14 cellular contexts compared by ENCODE assay signal in genomic region chr1:19433610-19433999, GRCh38. TPM values are rescaled to one million over a fixed set of nuclear protein-coding genes. Genes with fewer than 3 reads are reported as not detected.
DNase-seq lines count a peak whose midpoint lies in the region; ATAC-seq, FAIRE-seq and TF ChIP-seq lines count a peak whose summit lies in the region.
"Had no signal": no experiment of that assay in that cellular context is flagged by ENCODE, and none has a peak within 500 bp of the region (broad histone marks: within the 10 kb centered on the region; RNA-seq: fewer than 3 reads in every experiment).

No MANE protein-coding gene starts in this region.

- no peak overlapping the region for H3K4me3 ChIP-seq in GM23248
- no peak overlapping the region for H3K4me3 ChIP-seq in kidney (ENCODE audit: low read length in 2 of 2)

- H3K4me3 Mint-ChIP-seq in activated T-helper 1 cell treated with anti-CD3 and anti-CD28 coated beads, Interleukin-12 subunit alpha, Interleukin-12 subunit beta, Interleukin-2, Interleukin-4 antibody, amounts not matched to agents 30 ng/mL and 10 ng/mL and 1 ng/mL, durations not matched to agents 14 hours and 24 hours and 36 hours, result no peak overlapping the region
- H3K4me3 Mint-ChIP-seq in immature natural killer cell, result no peak overlapping the region
- no peak overlapping the region for H3K4me3 Mint-ChIP-seq in stimulated activated naive B cell treated with anti-CD40 and anti-IgM and Interleukin-4, amounts not matched to agents 10 μg/mL and 1 μg/mL and 100 μg/mL, for 72 hours
- H3K4me3 Mint-ChIP-seq in stimulated activated naive CD8-positive, alpha-beta T cell treated with anti-CD3 and anti-CD28 coated beads, Interleukin-15, amount 100 ng/mL, for 72 hours, result peak overlapping the region in 1 of 2 donors; percentile 42
- H3K4me3 Mint-ChIP-seq: activated CD4-positive, alpha-beta memory T cell treated with anti-CD3 and anti-CD28 coated beads, Interleukin-2, amount 10 ng/mL, durations not matched to agents 7 days and 5 days had no signal

- in situ Hi-C loops in GM23248 (cut with MboI) (no loop called here), ACHN (cut with HindIII; ENCODE audit: low pct_ligation_motif_present, low pct_unique_long_range_greater_than_20kb, low sequenced_read_pairs) (no loop called here)

- no peak for TF ChIP-seq CTCF in kidney (IDR thresholded peaks at IDR 0.05; ENCODE audit: borderline replicate concordance, extremely low read depth, insufficient read depth)

- intact Hi-C loops in activated T-helper 1 cell treated with anti-CD3 and anti-CD28 coated beads, Interleukin-12 subunit alpha, Interleukin-12 subunit beta, Interleukin-2, Interleukin-4 antibody, amounts not matched to agents 30 ng/mL and 10 ng/mL and 1 ng/mL, durations not matched to agents 14 hours and 24 hours and 36 hours (cut with micrococcal nuclease), result no loop called here
- intact Hi-C loops in kidney (cut with DNase I), result no loop called here

- H3K27ac ChIP-seq in GM23248 (peak overlapping the region; percentile 90), kidney (ENCODE audit: low read depth in 2 of 2, low read length in 2 of 2) (no peak overlapping the region)

- H3K9me2 ChIP-seq in GM23248 (ENCODE audit: insufficient read depth), result no peaks in the 10 kb centered on the region

- H3F3A ChIP-seq in GM23248 (ENCODE audit: insufficient read depth), result peaks cover 83% of the 10 kb centered on the region

- no peak for ATAC-seq in stimulated activated naive B cell treated with anti-CD40 and anti-IgM and Interleukin-4, amounts not matched to agents 10 μg/mL and 1 μg/mL and 100 μg/mL, for 72 hours (replicated peaks)
- no peak for ATAC-seq in stimulated activated naive CD8-positive, alpha-beta T cell treated with anti-CD3 and anti-CD28 coated beads, Interleukin-15, amount 100 ng/mL, for 72 hours

- peaks cover 78% of the 10 kb centered on the region for H3K4me1 Mint-ChIP-seq in activated T-helper 1 cell treated with anti-CD3 and anti-CD28 coated beads, Interleukin-12 subunit alpha, Interleukin-12 subunit beta, Interleukin-2, Interleukin-4 antibody, amounts not matched to agents 30 ng/mL and 10 ng/mL and 1 ng/mL, durations not matched to agents 14 hours and 24 hours and 36 hours (ENCODE audit: low read depth)
- peaks cover 85 to 89% of the 10 kb centered on the region in 2 donors for H3K4me1 Mint-ChIP-seq in immature natural killer cell
- H3K4me1 Mint-ChIP-seq in stimulated activated naive B cell treated with anti-CD40 and anti-IgM and Interleukin-4, amounts not matched to agents 10 μg/mL and 1 μg/mL and 100 μg/mL, for 72 hours, result peaks cover 51 to 78% of the 10 kb centered on the region in 2 donors
- peaks cover 91% of the 10 kb centered on the region for H3K4me1 Mint-ChIP-seq in stimulated activated naive CD8-positive, alpha-beta T cell treated with anti-CD3 and anti-CD28 coated beads, Interleukin-15, amount 100 ng/mL, for 72 hours

- H2AFZ ChIP-seq in GM23248, result no peak overlapping the region

- peaks cover 99% of the 10 kb centered on the region for H3K79me2 ChIP-seq in GM23248 (ENCODE audit: insufficient read depth)

- H3K27me3 Mint-ChIP-seq in activated T-helper 1 cell treated with anti-CD3 and anti-CD28 coated beads, Interleukin-12 subunit alpha, Interleukin-12 subunit beta, Interleukin-2, Interleukin-4 antibody, amounts not matched to agents 30 ng/mL and 10 ng/mL and 1 ng/mL, durations not matched to agents 14 hours and 24 hours and 36 hours (ENCODE audit: insufficient read depth), result no peaks in the 10 kb centered on the region
- H3K27me3 Mint-ChIP-seq in immature natural killer cell (ENCODE audit: low read depth in 3 of 3), result peaks cover 0 to 2% (median 0%) of the 10 kb centered on the region in 3 donors
- H3K27me3 Mint-ChIP-seq in stimulated activated naive B cell treated with anti-CD40 and anti-IgM and Interleukin-4, amounts not matched to agents 10 μg/mL and 1 μg/mL and 100 μg/mL, for 72 hours, result no peaks in the 10 kb centered on the region
- no peaks in the 10 kb centered on the region for H3K27me3 Mint-ChIP-seq in stimulated activated naive CD8-positive, alpha-beta T cell treated with anti-CD3 and anti-CD28 coated beads, Interleukin-15, amount 100 ng/mL, for 72 hours
- H3K27me3 Mint-ChIP-seq: activated CD4-positive, alpha-beta memory T cell treated with anti-CD3 and anti-CD28 coated beads, Interleukin-2, amount 10 ng/mL, durations not matched to agents 7 days and 5 days had no signal

- H3K27me3 ChIP-seq in GM23248 (replicated peaks; ENCODE audit: insufficient read depth), result no peaks in the 10 kb centered on the region

- H3K9ac ChIP-seq in GM23248, result peak overlapping the region; percentile 42
- no peak overlapping the region for H3K9ac ChIP-seq in kidney (ENCODE audit: low read length in 2 of 2)

- H3K9me3 Mint-ChIP-seq in activated T-helper 1 cell treated with anti-CD3 and anti-CD28 coated beads, Interleukin-12 subunit alpha, Interleukin-12 subunit beta, Interleukin-2, Interleukin-4 antibody, amounts not matched to agents 30 ng/mL and 10 ng/mL and 1 ng/mL, durations not matched to agents 14 hours and 24 hours and 36 hours, result no peaks in the 10 kb centered on the region
- no peaks in the 10 kb centered on the region for H3K9me3 Mint-ChIP-seq in immature natural killer cell
- H3K9me3 Mint-ChIP-seq in stimulated activated naive B cell treated with anti-CD40 and anti-IgM and Interleukin-4, amounts not matched to agents 10 μg/mL and 1 μg/mL and 100 μg/mL, for 72 hours, result no peaks in the 10 kb centered on the region
- no peaks in the 10 kb centered on the region for H3K9me3 Mint-ChIP-seq in stimulated activated naive CD8-positive, alpha-beta T cell treated with anti-CD3 and anti-CD28 coated beads, Interleukin-15, amount 100 ng/mL, for 72 hours
- H3K9me3 Mint-ChIP-seq: activated CD4-positive, alpha-beta memory T cell treated with anti-CD3 and anti-CD28 coated beads, Interleukin-2, amount 10 ng/mL, durations not matched to agents 7 days and 5 days had no signal

- H3K36me3 Mint-ChIP-seq in activated T-helper 1 cell treated with anti-CD3 and anti-CD28 coated beads, Interleukin-12 subunit alpha, Interleukin-12 subunit beta, Interleukin-2, Interleukin-4 antibody, amounts not matched to agents 30 ng/mL and 10 ng/mL and 1 ng/mL, durations not matched to agents 14 hours and 24 hours and 36 hours (ENCODE audit: low read depth), result peaks cover 21% of the 10 kb centered on the region
- H3K36me3 Mint-ChIP-seq in immature natural killer cell, result peaks cover 0 to 7% (median 0%) of the 10 kb centered on the region in 3 donors
- H3K36me3 Mint-ChIP-seq in stimulated activated naive B cell treated with anti-CD40 and anti-IgM and Interleukin-4, amounts not matched to agents 10 μg/mL and 1 μg/mL and 100 μg/mL, for 72 hours, result peaks cover 27 to 36% of the 10 kb centered on the region in 2 donors

- peak overlapping the region; percentile 16 for H3K4me2 ChIP-seq in GM23248 (ENCODE audit: unreplicated experiment)

- no peaks in the 10 kb centered on the region for H4K20me1 ChIP-seq in GM23248 (ENCODE audit: insufficient read depth)

- DNase-seq in GM23248, result peak; percentile 49
- DNase-seq in activated T-helper 1 cell treated with anti-CD3 and anti-CD28 coated beads, Interleukin-12 subunit alpha, Interleukin-12 subunit beta, Interleukin-2, Interleukin-4 antibody, amounts not matched to agents 30 ng/mL and 10 ng/mL and 1 ng/mL, durations not matched to agents 14 hours and 24 hours and 36 hours (ENCODE audit: low spot score), result no peak
- no peak for DNase-seq in immature natural killer cell
- no peak for DNase-seq in stimulated activated naive B cell treated with anti-CD40 and anti-IgM and Interleukin-4, amounts not matched to agents 10 μg/mL and 1 μg/mL and 100 μg/mL, for 72 hours
- no peak for DNase-seq in kidney
- no peak for DNase-seq in stimulated activated naive CD8-positive, alpha-beta T cell treated with anti-CD3 and anti-CD28 coated beads, Interleukin-15, amount 100 ng/mL, for 72 hours
- no peak for DNase-seq in ACHN
- no peak for DNase-seq in retina
- DNase-seq: activated CD4-positive, alpha-beta memory T cell treated with anti-CD3 and anti-CD28 coated beads, Interleukin-2, amount 10 ng/mL, durations not matched to agents 7 days and 5 days; H7; NCI-H1694 treated with DMSO at 0.1 percent for 48 hours; stimulated activated CD4-positive, alpha-beta T cell treated with anti-CD3 and anti-CD28 coated beads, Interleukin-12 subunit alpha, Interleukin-12 subunit beta, amount 100 ng/mL, for 4 hours; T-helper 1 cell had no signal

- peak overlapping the region; percentile 52 for H3K27ac Mint-ChIP-seq in activated T-helper 1 cell treated with anti-CD3 and anti-CD28 coated beads, Interleukin-12 subunit alpha, Interleukin-12 subunit beta, Interleukin-2, Interleukin-4 antibody, amounts not matched to agents 30 ng/mL and 10 ng/mL and 1 ng/mL, durations not matched to agents 14 hours and 24 hours and 36 hours
- peak overlapping the region; percentile 36 to 72 (median 60) for H3K27ac Mint-ChIP-seq in immature natural killer cell
- H3K27ac Mint-ChIP-seq in stimulated activated naive B cell treated with anti-CD40 and anti-IgM and Interleukin-4, amounts not matched to agents 10 μg/mL and 1 μg/mL and 100 μg/mL, for 72 hours, result peak overlapping the region; percentile 28
- H3K27ac Mint-ChIP-seq in stimulated activated naive CD8-positive, alpha-beta T cell treated with anti-CD3 and anti-CD28 coated beads, Interleukin-15, amount 100 ng/mL, for 72 hours, result peak overlapping the region in 1 of 2 donors; percentile 16
- H3K27ac Mint-ChIP-seq: activated CD4-positive, alpha-beta memory T cell treated with anti-CD3 and anti-CD28 coated beads, Interleukin-2, amount 10 ng/mL, durations not matched to agents 7 days and 5 days had no signal

- H3K9me3 ChIP-seq in GM23248 (ENCODE audit: low read depth) (no peaks in the 10 kb centered on the region), kidney (ENCODE audit: control insufficient read depth in 1 of 2, low read length in 2 of 2) (no peaks in the 10 kb centered on the region)

- H3K36me3 ChIP-seq in GM23248 (ENCODE audit: low read depth), result peaks cover 4% of the 10 kb centered on the region; the same call in 1 of the 2 replicates
- H3K36me3 ChIP-seq in kidney (ENCODE audit: control insufficient read depth in 1 of 2, insufficient read depth in 2 of 2, low read length in 2 of 2), result no peaks in the 10 kb centered on the region

- no peak for FAIRE-seq in kidney (lab: Jason Lieb, UNC)
- FAIRE-seq: endometrium had no signal

- 36 to 45% methylated on average over 3 of the region's 3 CpGs for WGBS in GM23248 (ENCODE audit: low coverage in 1 of 2, low lambda C conversion rate in 2 of 2, missing lambda C conversion rate in 2 of 2), 2 experiments

- peaks cover 85% of the 10 kb centered on the region for H3K4me1 ChIP-seq in GM23248 (ENCODE audit: insufficient read depth)
- H3K4me1 ChIP-seq in kidney (ENCODE audit: control insufficient read depth in 1 of 2, insufficient read depth in 1 of 2, low read depth in 1 of 2, low read length in 2 of 2), result peaks cover 46 to 53% of the 10 kb centered on the region in 2 donors

RNA-seq across cellular contexts. Expression of gene CAPZB, which starts 51.7 kb away (rescaled TPM):
- total RNA-seq in GM23248 (2014; rRNA removed; shearing (Covaris generic)), result 188 and 229 TPM in 2 replicates
- polyA plus RNA-seq in GM23248 (2016; fragmentation: Nextera tagmentation; extraction: Ambion mirVana) (494 and 506 TPM in 2 replicates), immature natural killer cell (100 to 1,000 TPM; 447 to 644 (median 455) TPM), kidney (ENCODE audit: insufficient read depth, low read depth, low replicate concordance) (253 TPM)
- 317 and 323 TPM in 2 replicates for total RNA-seq in activated T-helper 1 cell treated with anti-CD3 and anti-CD28 coated beads, Interleukin-12 subunit alpha, Interleukin-12 subunit beta, Interleukin-2, Interleukin-4 antibody, amounts not matched to agents 30 ng/mL and 10 ng/mL and 1 ng/mL, durations not matched to agents 14 hours and 24 hours and 36 hours
- 265 TPM for total RNA-seq in kidney
